9 cellular contexts compared by ENCODE assay signal in genomic region chr18:519019-519879, GRCh38. TPM values are rescaled to one million over a fixed set of nuclear protein-coding genes. Genes with fewer than 3 reads are reported as not detected.
DNase-seq lines count a peak whose midpoint lies in the region; ATAC-seq lines count a peak whose summit lies in the region.
"Had no signal": no experiment of that assay in that cellular context is flagged by ENCODE, and none has a peak within 500 bp of the region (broad histone marks: within the 10 kb centered on the region; RNA-seq: fewer than 3 reads in every experiment).

No MANE protein-coding gene starts in this region.

- H3K27ac Mint-ChIP-seq in activated T-cell treated with anti-CD3 and anti-CD28 coated beads, Interleukin-2, amount 50 U/mL, for 24 hours: peak overlapping the region; percentile 19

- no peaks in the 10 kb centered on the region for H3K9me3 ChIP-seq in SK-N-MC (ENCODE audit: low read depth, low read length)
- H3K9me3 ChIP-seq: neutrophil had no signal

- H3K27me3 Mint-ChIP-seq in activated T-cell treated with anti-CD3 and anti-CD28 coated beads, Interleukin-2, amount 50 U/mL, for 24 hours: peaks cover 3% of the 10 kb centered on the region

- no peaks in the 10 kb centered on the region for H3K36me3 Mint-ChIP-seq in activated T-cell treated with anti-CD3 and anti-CD28 coated beads, Interleukin-2, amount 50 U/mL, for 24 hours (ENCODE audit: low read depth)

- H3K4me3 Mint-ChIP-seq in activated T-cell treated with anti-CD3 and anti-CD28 coated beads, Interleukin-2, amount 50 U/mL, for 24 hours: no peak overlapping the region

- no peak overlapping the region for H3K4me3 ChIP-seq in SK-N-MC

- H3K27ac ChIP-seq in SK-N-MC: peak overlapping the region; percentile 67
- H3K27ac ChIP-seq: neutrophil had no signal

- H3K9ac ChIP-seq in SK-N-MC (ENCODE audit: insufficient read length): peak overlapping the region; percentile 37

- H3K9me3 Mint-ChIP-seq in activated T-cell treated with anti-CD3 and anti-CD28 coated beads, Interleukin-2, amount 50 U/mL, for 24 hours: peaks cover 3% of the 10 kb centered on the region

- DNase-seq in activated T-cell treated with anti-CD3 and anti-CD28 coated beads, Interleukin-2, amount 50 U/mL, for 24 hours: no peak
- no peak for DNase-seq in activated T-cell treated with anti-CD3 and anti-CD28 coated beads, Interleukin-2, amount 50 U/mL, for 1 hour
- DNase-seq in SK-N-MC (ENCODE audit: low read depth, low spot score) (no peak), inferior parietal cortex (ENCODE audit: extremely low spot score) (peak; percentile 39), ureter (ENCODE audit: low spot score) (peak; percentile 54), D341Med (ENCODE audit: low spot score) (no peak)
- no peak for DNase-seq in activated naive CD4-positive, alpha-beta T cell treated with Interleukin-2 at 50 U/mL for 16 hours

- peaks cover 6% of the 10 kb centered on the region for H3K4me1 Mint-ChIP-seq in activated T-cell treated with anti-CD3 and anti-CD28 coated beads, Interleukin-2, amount 50 U/mL, for 24 hours (ENCODE audit: low read depth)

- peak; percentile 91 for ATAC-seq in HG02938 (IDR thresholded peaks at IDR 0.05; ENCODE audit: unreplicated experiment)

- H3K36me3 ChIP-seq in SK-N-MC (ENCODE audit: insufficient read depth, low read length): no peaks in the 10 kb centered on the region
- H3K36me3 ChIP-seq: neutrophil had no signal

RNA-seq across cellular contexts. Expression of gene COLEC12, which starts 18.7 kb away (rescaled TPM):
- total RNA-seq in ureter: 10.2 TPM

Comparison
In these comparisons a context has a peak if more than half of its experiments do, and no peak if none do; other contexts are left out.
1. DNase-seq: peak in inferior parietal cortex (single experiment) and ureter (single experiment); none in activated T-cell treated with anti-CD3 and anti-CD28 coated beads, Interleukin-2, amount 50 U/mL, for 24 hours (single experiment), activated T-cell treated with anti-CD3 and anti-CD28 coated beads, Interleukin-2, amount 50 U/mL, for 1 hour (single experiment), SK-N-MC (single experiment), activated naive CD4-positive, alpha-beta T cell treated with Interleukin-2 at 50 U/mL for 16 hours (single experiment) and D341Med (single experiment).